1 cellular context compared by ENCODE assay signal in the genomic region with DNA sequence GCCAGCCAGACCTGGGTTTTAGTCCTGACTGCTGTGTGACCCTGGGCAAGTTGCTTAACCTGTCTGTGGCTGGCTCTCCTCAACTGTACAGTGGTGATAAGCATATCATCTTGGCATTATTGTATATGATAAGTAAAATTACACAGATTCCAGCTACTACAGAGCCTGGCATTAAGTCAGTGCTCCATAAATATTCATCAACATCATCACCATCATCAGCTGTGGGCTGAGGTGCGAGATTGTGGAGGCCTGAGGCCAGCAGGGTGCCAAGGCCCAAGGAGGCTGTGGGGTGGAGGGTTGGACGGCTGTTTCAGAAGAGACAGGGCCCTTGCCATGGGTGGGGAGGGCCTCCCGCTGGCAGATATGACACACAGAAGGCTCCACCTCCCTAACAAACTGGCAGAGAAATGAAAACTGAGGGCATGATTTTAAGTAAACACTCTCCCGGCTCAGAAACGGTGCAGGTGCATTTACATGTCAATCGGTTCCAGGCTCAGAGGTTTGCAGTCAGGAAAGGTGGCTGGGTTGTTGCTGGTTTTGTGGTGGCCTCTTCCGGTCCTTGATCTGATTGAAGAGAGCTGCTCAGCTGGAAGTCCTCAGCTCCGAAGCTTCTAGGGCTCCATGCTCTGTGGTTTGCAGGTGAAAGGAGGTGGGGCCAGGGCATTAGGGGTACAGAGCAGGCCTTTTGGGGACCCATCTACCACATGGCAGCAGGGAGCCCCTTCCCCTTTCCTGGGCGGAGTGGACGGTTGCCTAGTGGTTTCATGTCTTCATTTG.
A peak's percentile ranks its signal among the peaks of the same experiment; 100 is the strongest.
TF ChIP-seq lines count a peak whose summit lies in the region.

No MANE protein-coding gene starts in this region.

TF ChIP-seq in HEK293, 187 proteins besides CTCF, POLR2A, EP300 and RAD21 (continued from another document and continues in another):
- TF ChIP-seq, protein P1, sequence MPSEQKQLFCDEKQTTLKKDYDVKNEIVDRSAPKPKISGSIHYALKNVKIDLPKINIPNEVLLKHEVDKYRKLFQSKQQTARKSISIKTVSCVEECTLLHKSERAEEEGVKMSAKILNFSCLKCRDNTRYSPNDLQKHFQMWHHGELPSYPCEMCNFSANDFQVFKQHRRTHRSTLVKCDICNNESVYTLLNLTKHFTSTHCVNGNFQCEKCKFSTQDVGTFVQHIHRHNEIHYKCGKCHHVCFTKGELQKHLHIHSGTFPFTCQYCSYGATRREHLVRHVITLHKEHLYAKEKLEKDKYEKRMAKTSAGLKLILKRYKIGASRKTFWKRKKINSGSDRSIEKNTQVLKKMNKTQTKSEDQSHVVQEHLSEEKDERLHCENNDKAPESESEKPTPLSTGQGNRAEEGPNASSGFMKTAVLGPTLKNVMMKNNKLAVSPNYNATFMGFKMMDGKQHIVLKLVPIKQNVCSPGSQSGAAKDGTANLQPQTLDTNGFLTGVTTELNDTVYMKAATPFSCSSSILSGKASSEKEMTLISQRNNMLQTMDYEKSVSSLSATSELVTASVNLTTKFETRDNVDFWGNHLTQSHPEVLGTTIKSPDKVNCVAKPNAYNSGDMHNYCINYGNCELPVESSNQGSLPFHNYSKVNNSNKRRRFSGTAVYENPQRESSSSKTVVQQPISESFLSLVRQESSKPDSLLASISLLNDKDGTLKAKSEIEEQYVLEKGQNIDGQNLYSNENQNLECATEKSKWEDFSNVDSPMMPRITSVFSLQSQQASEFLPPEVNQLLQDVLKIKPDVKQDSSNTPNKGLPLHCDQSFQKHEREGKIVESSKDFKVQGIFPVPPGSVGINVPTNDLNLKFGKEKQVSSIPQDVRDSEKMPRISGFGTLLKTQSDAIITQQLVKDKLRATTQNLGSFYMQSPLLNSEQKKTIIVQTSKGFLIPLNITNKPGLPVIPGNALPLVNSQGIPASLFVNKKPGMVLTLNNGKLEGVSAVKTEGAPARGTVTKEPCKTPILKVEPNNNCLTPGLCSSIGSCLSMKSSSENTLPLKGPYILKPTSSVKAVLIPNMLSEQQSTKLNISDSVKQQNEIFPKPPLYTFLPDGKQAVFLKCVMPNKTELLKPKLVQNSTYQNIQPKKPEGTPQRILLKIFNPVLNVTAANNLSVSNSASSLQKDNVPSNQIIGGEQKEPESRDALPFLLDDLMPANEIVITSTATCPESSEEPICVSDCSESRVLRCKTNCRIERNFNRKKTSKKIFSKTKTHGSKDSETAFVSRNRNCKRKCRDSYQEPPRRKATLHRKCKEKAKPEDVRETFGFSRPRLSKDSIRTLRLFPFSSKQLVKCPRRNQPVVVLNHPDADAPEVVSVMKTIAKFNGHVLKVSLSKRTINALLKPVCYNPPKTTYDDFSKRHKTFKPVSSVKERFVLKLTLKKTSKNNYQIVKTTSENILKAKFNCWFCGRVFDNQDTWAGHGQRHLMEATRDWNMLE (tag by site-specific recombination; conservative IDR thresholded peaks at IDR 0.05; ENCODE audit: low read depth): no peak
- TF ChIP-seq GLI4 (tag by site-specific recombination; IDR thresholded peaks at IDR 0.05): no peak
- no peak for TF ChIP-seq HOXD13 (CRISPR knock-in tag; IDR thresholded peaks at IDR 0.05; ENCODE audit: borderline replicate concordance)
- TF ChIP-seq BCL11B (tag by site-specific recombination; IDR thresholded peaks at IDR 0.05; ENCODE audit: low read depth): no peak
- TF ChIP-seq, protein P2, sequence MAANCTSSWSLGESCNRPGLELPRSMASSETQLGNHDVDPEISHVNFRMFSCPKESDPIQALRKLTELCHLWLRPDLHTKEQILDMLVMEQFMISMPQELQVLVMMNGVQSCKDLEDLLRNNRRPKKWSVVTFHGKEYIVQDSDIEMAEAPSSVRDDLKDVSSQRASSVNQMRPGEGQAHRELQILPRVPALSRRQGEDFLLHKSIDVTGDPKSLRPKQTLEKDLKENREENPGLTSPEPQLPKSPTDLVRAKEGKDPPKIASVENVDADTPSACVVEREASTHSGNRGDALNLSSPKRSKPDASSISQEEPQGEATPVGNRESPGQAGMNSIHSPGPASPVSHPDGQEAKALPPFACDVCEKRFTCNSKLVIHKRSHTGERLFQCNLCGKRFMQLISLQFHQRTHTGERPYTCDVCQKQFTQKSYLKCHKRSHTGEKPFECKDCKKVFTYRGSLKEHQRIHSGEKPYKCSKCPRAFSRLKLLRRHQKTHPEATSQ (tag by site-specific recombination; IDR thresholded peaks at IDR 0.05): no peak
- peak; percentile 69; the same call in 1 of the 2 replicates for TF ChIP-seq KLF1 (tag by site-specific recombination; IDR thresholded peaks at IDR 0.05)
- TF ChIP-seq HOXA7 (CRISPR knock-in tag; IDR thresholded peaks at IDR 0.05; ENCODE audit: borderline replicate concordance): no peak
- no peak for TF ChIP-seq IKZF3 (tag by site-specific recombination; IDR thresholded peaks at IDR 0.05)
- TF ChIP-seq ZNF114 (tag by site-specific recombination; IDR thresholded peaks at IDR 0.05): no peak
- peak; percentile 69 for TF ChIP-seq ZNF600 (tag by site-specific recombination; IDR thresholded peaks at IDR 0.05)
- no peak for TF ChIP-seq ZBTB48 (tag by site-specific recombination; IDR thresholded peaks at IDR 0.05)
- TF ChIP-seq, protein P3, sequence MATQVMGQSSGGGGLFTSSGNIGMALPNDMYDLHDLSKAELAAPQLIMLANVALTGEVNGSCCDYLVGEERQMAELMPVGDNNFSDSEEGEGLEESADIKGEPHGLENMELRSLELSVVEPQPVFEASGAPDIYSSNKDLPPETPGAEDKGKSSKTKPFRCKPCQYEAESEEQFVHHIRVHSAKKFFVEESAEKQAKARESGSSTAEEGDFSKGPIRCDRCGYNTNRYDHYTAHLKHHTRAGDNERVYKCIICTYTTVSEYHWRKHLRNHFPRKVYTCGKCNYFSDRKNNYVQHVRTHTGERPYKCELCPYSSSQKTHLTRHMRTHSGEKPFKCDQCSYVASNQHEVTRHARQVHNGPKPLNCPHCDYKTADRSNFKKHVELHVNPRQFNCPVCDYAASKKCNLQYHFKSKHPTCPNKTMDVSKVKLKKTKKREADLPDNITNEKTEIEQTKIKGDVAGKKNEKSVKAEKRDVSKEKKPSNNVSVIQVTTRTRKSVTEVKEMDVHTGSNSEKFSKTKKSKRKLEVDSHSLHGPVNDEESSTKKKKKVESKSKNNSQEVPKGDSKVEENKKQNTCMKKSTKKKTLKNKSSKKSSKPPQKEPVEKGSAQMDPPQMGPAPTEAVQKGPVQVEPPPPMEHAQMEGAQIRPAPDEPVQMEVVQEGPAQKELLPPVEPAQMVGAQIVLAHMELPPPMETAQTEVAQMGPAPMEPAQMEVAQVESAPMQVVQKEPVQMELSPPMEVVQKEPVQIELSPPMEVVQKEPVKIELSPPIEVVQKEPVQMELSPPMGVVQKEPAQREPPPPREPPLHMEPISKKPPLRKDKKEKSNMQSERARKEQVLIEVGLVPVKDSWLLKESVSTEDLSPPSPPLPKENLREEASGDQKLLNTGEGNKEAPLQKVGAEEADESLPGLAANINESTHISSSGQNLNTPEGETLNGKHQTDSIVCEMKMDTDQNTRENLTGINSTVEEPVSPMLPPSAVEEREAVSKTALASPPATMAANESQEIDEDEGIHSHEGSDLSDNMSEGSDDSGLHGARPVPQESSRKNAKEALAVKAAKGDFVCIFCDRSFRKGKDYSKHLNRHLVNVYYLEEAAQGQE (tag by site-specific recombination; IDR thresholded peaks at IDR 0.05): no peak
- no peak for TF ChIP-seq SCRT1 (tag by site-specific recombination; IDR thresholded peaks at IDR 0.05; ENCODE audit: borderline replicate concordance)
- TF ChIP-seq ZNF707 (tag by site-specific recombination; IDR thresholded peaks at IDR 0.05): no peak
- no peak for TF ChIP-seq ZNF555 (tag by site-specific recombination; conservative IDR thresholded peaks at IDR 0.05)
- TF ChIP-seq GLIS1 (tag by site-specific recombination; IDR thresholded peaks at IDR 0.05): peak; percentile 85
- TF ChIP-seq, protein P4, sequence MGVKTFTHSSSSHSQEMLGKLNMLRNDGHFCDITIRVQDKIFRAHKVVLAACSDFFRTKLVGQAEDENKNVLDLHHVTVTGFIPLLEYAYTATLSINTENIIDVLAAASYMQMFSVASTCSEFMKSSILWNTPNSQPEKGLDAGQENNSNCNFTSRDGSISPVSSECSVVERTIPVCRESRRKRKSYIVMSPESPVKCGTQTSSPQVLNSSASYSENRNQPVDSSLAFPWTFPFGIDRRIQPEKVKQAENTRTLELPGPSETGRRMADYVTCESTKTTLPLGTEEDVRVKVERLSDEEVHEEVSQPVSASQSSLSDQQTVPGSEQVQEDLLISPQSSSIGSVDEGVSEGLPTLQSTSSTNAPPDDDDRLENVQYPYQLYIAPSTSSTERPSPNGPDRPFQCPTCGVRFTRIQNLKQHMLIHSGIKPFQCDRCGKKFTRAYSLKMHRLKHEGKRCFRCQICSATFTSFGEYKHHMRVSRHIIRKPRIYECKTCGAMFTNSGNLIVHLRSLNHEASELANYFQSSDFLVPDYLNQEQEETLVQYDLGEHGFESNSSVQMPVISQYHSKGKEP (tag by site-specific recombination; IDR thresholded peaks at IDR 0.05): 0 out of 2 replicates have a peak, but pooled peaks have one; percentile 57
- no peak for TF ChIP-seq ZNF777 (tag by site-specific recombination; IDR thresholded peaks at IDR 0.05; ENCODE audit: borderline replicate concordance)
- 0 out of 2 replicates have a peak, but pooled peaks have one; percentile 5 for TF ChIP-seq ZNF792 (tag by site-specific recombination; IDR thresholded peaks at IDR 0.05)
- no peak for TF ChIP-seq ZNF529 (tag by site-specific recombination; IDR thresholded peaks at IDR 0.05; ENCODE audit: insufficient replicate concordance)
- TF ChIP-seq ZNF350 (tag by site-specific recombination; IDR thresholded peaks at IDR 0.05): no peak
- no peak for TF ChIP-seq ZNF19 (tag by site-specific recombination; IDR thresholded peaks at IDR 0.05; ENCODE audit: low read depth)
- 0 out of 2 replicates have a peak, but pooled peaks have one; percentile 12 for TF ChIP-seq OSR2 (tag by site-specific recombination; IDR thresholded peaks at IDR 0.05)
- TF ChIP-seq, protein P5, sequence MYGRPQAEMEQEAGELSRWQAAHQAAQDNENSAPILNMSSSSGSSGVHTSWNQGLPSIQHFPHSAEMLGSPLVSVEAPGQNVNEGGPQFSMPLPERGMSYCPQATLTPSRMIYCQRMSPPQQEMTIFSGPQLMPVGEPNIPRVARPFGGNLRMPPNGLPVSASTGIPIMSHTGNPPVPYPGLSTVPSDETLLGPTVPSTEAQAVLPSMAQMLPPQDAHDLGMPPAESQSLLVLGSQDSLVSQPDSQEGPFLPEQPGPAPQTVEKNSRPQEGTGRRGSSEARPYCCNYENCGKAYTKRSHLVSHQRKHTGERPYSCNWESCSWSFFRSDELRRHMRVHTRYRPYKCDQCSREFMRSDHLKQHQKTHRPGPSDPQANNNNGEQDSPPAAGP (tag by site-specific recombination; IDR thresholded peaks at IDR 0.05): no peak
- TF ChIP-seq, protein P6, sequence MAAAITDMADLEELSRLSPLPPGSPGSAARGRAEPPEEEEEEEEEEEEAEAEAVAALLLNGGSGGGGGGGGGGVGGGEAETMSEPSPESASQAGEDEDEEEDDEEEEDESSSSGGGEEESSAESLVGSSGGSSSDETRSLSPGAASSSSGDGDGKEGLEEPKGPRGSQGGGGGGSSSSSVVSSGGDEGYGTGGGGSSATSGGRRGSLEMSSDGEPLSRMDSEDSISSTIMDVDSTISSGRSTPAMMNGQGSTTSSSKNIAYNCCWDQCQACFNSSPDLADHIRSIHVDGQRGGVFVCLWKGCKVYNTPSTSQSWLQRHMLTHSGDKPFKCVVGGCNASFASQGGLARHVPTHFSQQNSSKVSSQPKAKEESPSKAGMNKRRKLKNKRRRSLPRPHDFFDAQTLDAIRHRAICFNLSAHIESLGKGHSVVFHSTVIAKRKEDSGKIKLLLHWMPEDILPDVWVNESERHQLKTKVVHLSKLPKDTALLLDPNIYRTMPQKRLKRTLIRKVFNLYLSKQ (tag by site-specific recombination; IDR thresholded peaks at IDR 0.05; ENCODE audit: borderline replicate concordance): no peak
- TF ChIP-seq ZNF175 (tag by site-specific recombination; IDR thresholded peaks at IDR 0.05): no peak
- no peak for TF ChIP-seq ZNF354C (tag by site-specific recombination; IDR thresholded peaks at IDR 0.05; ENCODE audit: borderline replicate concordance, low read depth)
- no peak for TF ChIP-seq ZNF776 (tag by site-specific recombination; IDR thresholded peaks at IDR 0.05; ENCODE audit: borderline replicate concordance)
- peak; percentile 65 for TF ChIP-seq ZIC2 (tag by site-specific recombination; IDR thresholded peaks at IDR 0.05)
- TF ChIP-seq, protein P7, sequence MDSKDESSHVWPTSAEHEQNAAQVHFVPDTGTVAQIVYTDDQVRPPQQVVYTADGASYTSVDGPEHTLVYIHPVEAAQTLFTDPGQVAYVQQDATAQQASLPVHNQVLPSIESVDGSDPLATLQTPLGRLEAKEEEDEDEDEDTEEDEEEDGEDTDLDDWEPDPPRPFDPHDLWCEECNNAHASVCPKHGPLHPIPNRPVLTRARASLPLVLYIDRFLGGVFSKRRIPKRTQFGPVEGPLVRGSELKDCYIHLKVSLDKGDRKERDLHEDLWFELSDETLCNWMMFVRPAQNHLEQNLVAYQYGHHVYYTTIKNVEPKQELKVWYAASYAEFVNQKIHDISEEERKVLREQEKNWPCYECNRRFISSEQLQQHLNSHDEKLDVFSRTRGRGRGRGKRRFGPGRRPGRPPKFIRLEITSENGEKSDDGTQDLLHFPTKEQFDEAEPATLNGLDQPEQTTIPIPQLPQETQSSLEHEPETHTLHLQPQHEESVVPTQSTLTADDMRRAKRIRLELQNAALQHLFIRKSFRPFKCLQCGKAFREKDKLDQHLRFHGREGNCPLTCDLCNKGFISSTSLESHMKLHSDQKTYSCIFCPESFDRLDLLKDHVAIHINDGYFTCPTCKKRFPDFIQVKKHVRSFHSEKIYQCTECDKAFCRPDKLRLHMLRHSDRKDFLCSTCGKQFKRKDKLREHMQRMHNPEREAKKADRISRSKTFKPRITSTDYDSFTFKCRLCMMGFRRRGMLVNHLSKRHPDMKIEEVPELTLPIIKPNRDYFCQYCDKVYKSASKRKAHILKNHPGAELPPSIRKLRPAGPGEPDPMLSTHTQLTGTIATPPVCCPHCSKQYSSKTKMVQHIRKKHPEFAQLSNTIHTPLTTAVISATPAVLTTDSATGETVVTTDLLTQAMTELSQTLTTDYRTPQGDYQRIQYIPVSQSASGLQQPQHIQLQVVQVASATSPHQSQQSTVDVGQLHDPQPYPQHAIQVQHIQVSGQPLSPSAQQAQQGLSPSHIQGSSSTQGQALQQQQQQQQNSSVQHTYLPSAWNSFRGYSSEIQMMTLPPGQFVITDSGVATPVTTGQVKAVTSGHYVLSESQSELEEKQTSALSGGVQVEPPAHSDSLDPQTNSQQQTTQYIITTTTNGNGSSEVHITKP (tag by site-specific recombination; IDR thresholded peaks at IDR 0.05): 0 out of 2 replicates have a peak, but pooled peaks have one; percentile 11
- TF ChIP-seq, protein P8, sequence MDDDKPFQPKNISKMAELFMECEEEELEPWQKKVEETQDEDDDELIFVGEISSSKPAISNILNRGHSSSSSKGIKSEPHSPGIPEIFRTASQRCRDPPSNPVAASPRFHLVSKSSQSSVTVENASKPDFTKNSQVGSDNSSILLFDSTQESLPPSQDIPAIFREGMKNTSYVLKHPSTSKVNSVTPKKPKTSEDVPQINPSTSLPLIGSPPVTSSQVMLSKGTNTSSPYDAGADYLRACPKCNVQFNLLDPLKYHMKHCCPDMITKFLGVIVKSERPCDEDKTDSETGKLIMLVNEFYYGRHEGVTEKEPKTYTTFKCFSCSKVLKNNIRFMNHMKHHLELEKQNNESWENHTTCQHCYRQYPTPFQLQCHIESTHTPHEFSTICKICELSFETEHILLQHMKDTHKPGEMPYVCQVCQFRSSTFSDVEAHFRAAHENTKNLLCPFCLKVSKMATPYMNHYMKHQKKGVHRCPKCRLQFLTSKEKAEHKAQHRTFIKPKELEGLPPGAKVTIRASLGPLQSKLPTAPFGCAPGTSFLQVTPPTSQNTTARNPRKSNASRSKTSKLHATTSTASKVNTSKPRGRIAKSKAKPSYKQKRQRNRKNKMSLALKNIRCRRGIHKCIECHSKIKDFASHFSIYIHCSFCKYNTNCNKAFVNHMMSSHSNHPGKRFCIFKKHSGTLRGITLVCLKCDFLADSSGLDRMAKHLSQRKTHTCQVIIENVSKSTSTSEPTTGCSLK (tag by site-specific recombination; IDR thresholded peaks at IDR 0.05): no peak
- TF ChIP-seq ZNF654 (tag by site-specific recombination; IDR thresholded peaks at IDR 0.05; ENCODE audit: low read depth): no peak
- no peak for TF ChIP-seq ZNF585B (tag by site-specific recombination; IDR thresholded peaks at IDR 0.05)
